ENCODE assay signal across 18 cellular contexts in the genomic region with DNA sequence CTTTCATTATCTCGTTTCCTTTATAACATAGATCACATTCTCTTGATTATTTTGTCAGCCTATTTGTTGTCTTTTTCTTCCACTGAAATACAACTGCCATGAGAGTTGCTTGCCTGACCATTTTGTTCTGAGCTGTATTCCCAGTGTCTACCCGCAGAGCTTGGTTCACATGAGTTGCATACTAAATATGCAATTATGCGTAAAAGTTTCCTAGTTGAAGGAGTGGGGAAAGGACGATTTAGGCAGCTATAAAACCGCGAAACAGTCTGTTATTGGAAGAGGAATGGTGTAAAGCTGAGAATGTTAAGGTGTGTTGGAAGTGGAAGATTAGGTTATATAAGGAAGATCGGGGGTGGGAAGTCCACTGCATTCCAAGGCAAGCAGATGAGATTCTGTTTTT. TPM values are rescaled to one million over a fixed set of nuclear protein-coding genes. Genes with fewer than 3 reads are reported as not detected.
DNase-seq lines count a peak whose midpoint lies in the region; ATAC-seq and TF ChIP-seq lines count a peak whose summit lies in the region.
"Had no signal": no experiment of that assay in that cellular context is flagged by ENCODE, and none has a peak within 500 bp of the region (broad histone marks: within the 10 kb centered on the region; RNA-seq: fewer than 3 reads in every experiment).

No MANE protein-coding gene starts in this region.

- no peak overlapping the region for H3K4me3 ChIP-seq in astrocyte of the spinal cord (ENCODE audit: low read depth, low read length)
- no peak overlapping the region for H3K4me3 ChIP-seq in trophoblast cell (ENCODE audit: low read depth, low read length)
- H3K4me3 ChIP-seq in heart left ventricle, result no peak overlapping the region
- H3K4me3 ChIP-seq in Karpas-422 (ENCODE audit: low read length), result no peak overlapping the region

- no peak for TF ChIP-seq POLR2A in heart left ventricle (IDR thresholded peaks at IDR 0.05)

- peaks cover 42% of the 10 kb centered on the region for H4K20me1 ChIP-seq in Karpas-422 (ENCODE audit: insufficient read depth, low read depth, low read length)

- no peak overlapping the region for H4K8ac ChIP-seq in trophoblast cell (ENCODE audit: low read depth, low read length)

- no peaks in the 10 kb centered on the region for H3K27me3 Mint-ChIP-seq in WTC11 (ENCODE audit: low read depth)
- H3K27me3 Mint-ChIP-seq in memory B cell, result no peaks in the 10 kb centered on the region

- H3K4me1 Mint-ChIP-seq in WTC11, result peaks cover 25% of the 10 kb centered on the region
- peaks cover 45% of the 10 kb centered on the region for H3K4me1 Mint-ChIP-seq in memory B cell

- H4K91ac ChIP-seq in trophoblast cell (ENCODE audit: low read depth, low read length), result no peak overlapping the region

- no peak overlapping the region for H2AFZ ChIP-seq in trophoblast cell (ENCODE audit: insufficient read depth, low read length, poor library complexity)
- no peak overlapping the region for H2AFZ ChIP-seq in Karpas-422 (ENCODE audit: low read length)

- H3K36me3 ChIP-seq in trophoblast cell (ENCODE audit: control insufficient read depth in 1 of 2, insufficient read depth in 2 of 2, low read length in 2 of 2) (no peaks in the 10 kb centered on the region), heart left ventricle (no peaks in the 10 kb centered on the region), Karpas-422 (ENCODE audit: insufficient read depth, low read length) (no peaks in the 10 kb centered on the region)

- H3K79me2 ChIP-seq in trophoblast cell (ENCODE audit: control insufficient read depth, insufficient read depth, low read length, poor library complexity) (no peaks in the 10 kb centered on the region), Karpas-422 (ENCODE audit: low read length) (peaks cover 100% of the 10 kb centered on the region)

- H3K23ac ChIP-seq in trophoblast cell (ENCODE audit: low read length), result no peak overlapping the region

- in situ Hi-C loops in astrocyte of the spinal cord (cut with HindIII; ENCODE audit: low sequenced_read_pairs), result no loop called here

- intact Hi-C loops in left ventricle myocardium superior (cut with micrococcal nuclease), result no loop called here
- intact Hi-C loops in heart left ventricle (cut with DNase I), result no loop called here

- POLR2A ChIA-PET in WTC11 (lab: Charles Lee), result no interaction called here

- no peak overlapping the region for H4K12ac ChIP-seq in trophoblast cell (ENCODE audit: low read depth, low read length)

- ATAC-seq in WTC11, result no peak
- ATAC-seq in memory B cell (ENCODE audit: low read depth), result no peak
- no peak for ATAC-seq in left ventricle myocardium superior
- no peak for ATAC-seq in heart left ventricle
- ATAC-seq: Right ventricle myocardium inferior had no signal

- no peaks in the 10 kb centered on the region for H3K9me2 ChIP-seq in Karpas-422 (replicated peaks; ENCODE audit: insufficient read depth, low read length)

- no peak overlapping the region for H3K4ac ChIP-seq in trophoblast cell (ENCODE audit: low read depth, low read length)

- H3K9ac ChIP-seq in trophoblast cell (ENCODE audit: low read length), result no peak overlapping the region
- no peak overlapping the region for H3K9ac ChIP-seq in Karpas-422 (ENCODE audit: low read length)

- H2AK5ac ChIP-seq in trophoblast cell (ENCODE audit: low read length), result no peak overlapping the region

- no peaks in the 10 kb centered on the region for H3K79me1 ChIP-seq in trophoblast cell (ENCODE audit: low read length)

- H3K27me3 ChIP-seq in trophoblast cell (ENCODE audit: insufficient read depth, low read length), result no peaks in the 10 kb centered on the region
- H3K27me3 ChIP-seq in heart left ventricle, result no peaks in the 10 kb centered on the region
- H3K27me3 ChIP-seq in Karpas-422 (ENCODE audit: low read length), result no peaks in the 10 kb centered on the region

- H2BK12ac ChIP-seq in trophoblast cell (ENCODE audit: low read length), result no peak overlapping the region

- DNase-seq in WTC11 (ENCODE audit: low spot score) (no peak), astrocyte of the spinal cord (ENCODE audit: low read depth, low spot score) (peak; percentile 36), memory B cell (ENCODE audit: low spot score in 2 of 2) (no peak), trophoblast cell (peak; percentile 27 to 75), left ventricle myocardium superior (no peak), heart left ventricle (no peak), Karpas-422 (no peak)
- DNase-seq: ACHN; C1 segment of cervical spinal cord; DMS79 treated with DMSO at 0.1 percent for 48 hours; KBM-7; MV-4-11; NCI-H1694 treated with DMSO at 0.1 percent for 48 hours; NCI-H2107; NCI-H510A; NCI-H748 treated with DMSO at 0.1 percent for 48 hours; NK-92 treated with Interleukin-12 subunit alpha and Interleukin-12 subunit beta, amount 100 ng/mL, for 24 hours had no signal

- H3K4me3 Mint-ChIP-seq in WTC11, result no peak overlapping the region
- H3K4me3 Mint-ChIP-seq in memory B cell, result no peak overlapping the region

- 90% methylated on average over 1 of the region's 7 CpGs for WGBS in trophoblast cell (ENCODE audit: extremely low coverage, insufficient coverage, insufficient read length)
- 92 to 96% (median 94%) methylated on average over 7 of the region's 7 CpGs for WGBS in heart left ventricle, 4 donors

- no peak overlapping the region for H3K14ac ChIP-seq in trophoblast cell (ENCODE audit: low read length)

- no peak overlapping the region for H2BK120ac ChIP-seq in trophoblast cell (ENCODE audit: insufficient read depth, low read length, poor library complexity)

- H3K27ac ChIP-seq in trophoblast cell (ENCODE audit: low read depth, low read length), result no peak overlapping the region
- no peak overlapping the region for H3K27ac ChIP-seq in heart left ventricle
- H3K27ac ChIP-seq in Karpas-422 (ENCODE audit: low read length), result no peak overlapping the region

- H3K9me3 Mint-ChIP-seq in WTC11, result no peaks in the 10 kb centered on the region
- H3K9me3 Mint-ChIP-seq in memory B cell, result no peaks in the 10 kb centered on the region

- CTCF ChIA-PET in WTC11 (lab: Charles Lee), result interaction anchor here (0.6 to 1.3 kb wide), 5 partner anchors 10 to 40 kb away, joined by 3 to 5 read pairs (median 3); no protein-coding TSS in a partner anchor

- no peak for TF ChIP-seq CTCF in WTC11 (IDR thresholded peaks at IDR 0.05)
- TF ChIP-seq CTCF in astrocyte of the spinal cord (IDR thresholded peaks at IDR 0.05; ENCODE audit: low read depth, low read length), result no peak
- TF ChIP-seq CTCF in heart left ventricle (IDR thresholded peaks at IDR 0.05), result no peak

- no peaks in the 10 kb centered on the region for H3K4me1 ChIP-seq in trophoblast cell (ENCODE audit: control insufficient read depth in 1 of 2, insufficient read depth in 2 of 2, low read length in 2 of 2)
- peaks cover 0 to 34% (median 18%) of the 10 kb centered on the region in 12 donors for H3K4me1 ChIP-seq in heart left ventricle
- peaks cover 46% of the 10 kb centered on the region for H3K4me1 ChIP-seq in Karpas-422 (ENCODE audit: low read length)

- H3K9me3 ChIP-seq in trophoblast cell (ENCODE audit: insufficient read depth, low read depth, low read length), result no peaks in the 10 kb centered on the region
- no peaks in the 10 kb centered on the region for H3K9me3 ChIP-seq in heart left ventricle
- no peaks in the 10 kb centered on the region for H3K9me3 ChIP-seq in Karpas-422 (ENCODE audit: low read length)

- no peak overlapping the region for H3K4me2 ChIP-seq in trophoblast cell (ENCODE audit: low read length)
- H3K4me2 ChIP-seq in Karpas-422 (ENCODE audit: low read depth, low read length, poor library complexity, severe bottlenecking), result no peak overlapping the region

- H3K36me3 Mint-ChIP-seq in WTC11, result no peaks in the 10 kb centered on the region
- peaks cover 5% of the 10 kb centered on the region for H3K36me3 Mint-ChIP-seq in memory B cell

- H2BK5ac ChIP-seq in trophoblast cell (ENCODE audit: low read depth, low read length, poor library complexity), result no peak overlapping the region

- H3K27ac Mint-ChIP-seq in WTC11 (peak overlapping the region; percentile 61), memory B cell (peak overlapping the region; percentile 9)

- no peak overlapping the region for H3K18ac ChIP-seq in trophoblast cell (ENCODE audit: low read length)

TF ChIP-seq in WTC11, 78 proteins besides CTCF, POLR2A, EP300 and RAD21 (continues in another document):
- TF ChIP-seq, protein P1, sequence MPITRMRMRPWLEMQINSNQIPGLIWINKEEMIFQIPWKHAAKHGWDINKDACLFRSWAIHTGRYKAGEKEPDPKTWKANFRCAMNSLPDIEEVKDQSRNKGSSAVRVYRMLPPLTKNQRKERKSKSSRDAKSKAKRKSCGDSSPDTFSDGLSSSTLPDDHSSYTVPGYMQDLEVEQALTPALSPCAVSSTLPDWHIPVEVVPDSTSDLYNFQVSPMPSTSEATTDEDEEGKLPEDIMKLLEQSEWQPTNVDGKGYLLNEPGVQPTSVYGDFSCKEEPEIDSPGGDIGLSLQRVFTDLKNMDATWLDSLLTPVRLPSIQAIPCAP (CRISPR knock-in tag; IDR thresholded peaks at IDR 0.05), result no peak

RNA-seq across cellular contexts. Expression of a gene that starts 8.8 kb away (rescaled TPM):
- total RNA-seq in WTC11 (2021) (39.8 to 44.0 TPM (median 42.1 TPM) in 3 replicates), left ventricle myocardium superior (14.2 TPM), heart left ventricle (10 to 100 TPM in 8 of 9 donors, 1 to 10 TPM in 1; 9.9 to 20.3 (median 15.4) TPM)
- 132 and 134 TPM in 2 replicates for polyA plus RNA-seq in trophoblast cell (2013)
- 10 to 100 TPM; 16.4 to 16.9 TPM for polyA plus RNA-seq in heart left ventricle
- total RNA-seq in Karpas-422 (2014; rRNA removed; shearing (Covaris generic); ENCODE audit: low replicate concordance), result 45.6 and 161 TPM in 2 replicates

Comparison
In these comparisons a context has a peak if more than half of its experiments do, and no peak if none do; other contexts are left out.
1. DNase-seq: peak in astrocyte of the spinal cord (single experiment) and trophoblast cell (2 of 2); none in WTC11 (single experiment), memory B cell (0 of 2), left ventricle myocardium superior (single experiment), heart left ventricle (0 of 5) and Karpas-422 (single experiment).